Comparison of ENCODE assay signal across 1 cellular context in the genomic region with DNA sequence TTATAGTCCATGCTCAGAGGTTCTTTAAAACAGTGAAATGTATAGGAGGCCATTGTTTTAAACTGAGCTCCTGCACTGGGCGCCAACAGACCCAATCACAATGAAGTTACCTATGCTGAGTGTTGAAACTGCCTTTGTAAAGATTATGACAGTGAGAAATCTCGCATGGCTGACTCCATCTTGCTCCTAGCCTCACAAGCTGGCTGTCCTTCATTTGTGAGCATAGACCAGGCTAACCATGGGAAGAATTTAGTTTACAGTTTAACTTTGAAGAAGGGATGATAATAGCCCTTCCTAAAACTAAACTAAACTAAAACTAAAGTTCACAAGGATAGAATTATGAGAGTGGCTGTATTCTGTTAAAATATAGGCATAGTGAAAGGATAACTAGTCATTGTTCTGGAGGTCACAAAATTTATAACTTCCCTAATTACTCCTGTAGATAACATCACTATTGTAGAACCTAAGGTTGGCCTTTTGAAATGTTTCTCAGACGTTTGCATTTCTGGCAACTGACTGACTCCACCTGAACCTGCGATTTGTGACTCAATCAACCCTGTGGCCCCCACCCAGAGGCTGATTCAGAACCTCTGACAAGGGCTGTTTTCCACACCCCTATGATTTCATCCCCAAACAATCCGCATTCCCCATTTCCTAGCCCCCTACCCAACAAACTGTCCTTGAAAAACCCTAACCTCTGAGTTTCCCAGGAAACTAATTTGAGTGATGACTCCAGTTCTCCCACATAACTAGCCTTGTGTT.
TF ChIP-seq lines count a peak whose summit lies in the region.

No MANE protein-coding gene starts in this region.

TF ChIP-seq in H1, 55 proteins besides CTCF, POLR2A, EP300 and RAD21:
- TF ChIP-seq GTF2F1 (IDR thresholded peaks at IDR 0.05; ENCODE audit: borderline replicate concordance, low read depth, low read length) (no peak), JUND (IDR thresholded peaks at IDR 0.05; ENCODE audit: low read length) (0 out of 2 replicates have a peak, but pooled peaks have one; percentile 31)
